ENCODE assay signal across 24 cellular contexts in the genomic region with DNA sequence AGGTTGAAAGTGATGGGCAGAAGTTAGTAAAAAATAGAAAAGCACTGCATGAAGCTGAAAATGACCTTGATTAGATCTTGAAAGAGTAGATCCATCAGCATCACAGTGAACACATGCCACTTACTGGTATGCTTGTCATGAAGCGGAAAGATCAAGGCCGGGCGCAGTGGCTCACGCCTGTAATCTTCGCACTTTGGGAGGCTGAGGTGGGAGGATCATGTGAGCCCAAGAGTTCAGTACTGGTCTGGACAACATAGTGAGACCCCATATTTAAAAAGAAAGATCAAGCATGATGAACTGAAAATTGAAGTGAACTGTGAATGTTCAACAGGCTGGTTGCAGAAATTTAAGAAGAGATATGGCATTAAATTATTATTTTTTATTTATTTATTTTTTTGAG.
"Had no signal": no experiment of that assay in that cellular context is flagged by ENCODE, and none has a peak within 500 bp of the region (broad histone marks: within the 10 kb centered on the region; RNA-seq: fewer than 3 reads in every experiment).

No MANE protein-coding gene starts in this region.

- H3K36me3 ChIP-seq: gastrocnemius medialis, prostate gland, right atrium auricular region, suprapubic skin, upper lobe of left lung had no signal

- DNase-seq: activated CD4-positive, alpha-beta memory T cell treated with anti-CD3 and anti-CD28 coated beads for 36 hours; activated gamma-delta T cell treated with Interleukin-2 at 50 U/mL for 16 hours; activated T-cell treated with anti-CD3 and anti-CD28 coated beads for 4 hours; amygdala; body of pancreas; caudate nucleus; dorsolateral prefrontal cortex; head of caudate nucleus; kidney; small intestine; stimulated activated CD4-positive, alpha-beta T cell treated with anti-CD3 and anti-CD28 coated beads, Interleukin-4, amount 100 ng/mL, for 1 hour; stimulated activated naive CD8-positive, alpha-beta T cell treated with anti-CD3 and anti-CD28 coated beads, Interleukin-15, amount 100 ng/mL, for 72 hours; upper lobe of left lung had no signal

- H3K27me3 Mint-ChIP-seq: activated CD4-positive, alpha-beta memory T cell treated with anti-CD3 and anti-CD28 coated beads for 36 hours; stimulated activated naive CD8-positive, alpha-beta T cell treated with anti-CD3 and anti-CD28 coated beads, Interleukin-15, amount 100 ng/mL, for 72 hours had no signal

- H3K9me3 Mint-ChIP-seq: activated CD4-positive, alpha-beta memory T cell treated with anti-CD3 and anti-CD28 coated beads for 36 hours; mesothelial cell of epicardium; neural crest cell; stimulated activated naive CD8-positive, alpha-beta T cell treated with anti-CD3 and anti-CD28 coated beads, Interleukin-15, amount 100 ng/mL, for 72 hours; T-helper 2 cell treated with Interferon-gamma antibody and Interleukin-4, amounts not matched to agents 5 μg/mL and 100 μg/mL, for 36 hours had no signal

- H3K27me3 ChIP-seq: body of pancreas, dorsolateral prefrontal cortex, gastrocnemius medialis, right atrium auricular region, suprapubic skin, upper lobe of left lung had no signal

- FAIRE-seq: colon, kidney, small intestine, TTC549 had no signal

- H3K4me1 ChIP-seq: suprapubic skin had no signal

- H3K4me3 ChIP-seq: body of pancreas, dorsolateral prefrontal cortex, gastrocnemius medialis, lung, prostate gland, right atrium auricular region, suprapubic skin, upper lobe of left lung had no signal

- H3K27ac Mint-ChIP-seq: activated CD4-positive, alpha-beta memory T cell treated with anti-CD3 and anti-CD28 coated beads for 36 hours; activated T-helper 1 cell treated with anti-CD3 and anti-CD28 coated beads, Interleukin-12 subunit alpha, Interleukin-12 subunit beta, Interleukin-2, Interleukin-4 antibody, amounts not matched to agents 30 ng/mL and 10 ng/mL and 1 ng/mL, durations not matched to agents 14 hours and 24 hours and 36 hours; mesothelial cell of epicardium; stimulated activated naive CD8-positive, alpha-beta T cell treated with anti-CD3 and anti-CD28 coated beads, Interleukin-15, amount 100 ng/mL, for 72 hours; T-helper 2 cell treated with Interferon-gamma antibody and Interleukin-4, amounts not matched to agents 5 μg/mL and 100 μg/mL, for 36 hours had no signal

- H3K4me3 Mint-ChIP-seq: activated CD4-positive, alpha-beta memory T cell treated with anti-CD3 and anti-CD28 coated beads for 36 hours; activated T-helper 1 cell treated with anti-CD3 and anti-CD28 coated beads, Interleukin-12 subunit alpha, Interleukin-12 subunit beta, Interleukin-2, Interleukin-4 antibody, amounts not matched to agents 30 ng/mL and 10 ng/mL and 1 ng/mL, durations not matched to agents 14 hours and 24 hours and 36 hours; mesothelial cell of epicardium; neural crest cell; stimulated activated naive CD8-positive, alpha-beta T cell treated with anti-CD3 and anti-CD28 coated beads, Interleukin-15, amount 100 ng/mL, for 72 hours; T-helper 2 cell treated with Interferon-gamma antibody and Interleukin-4, amounts not matched to agents 5 μg/mL and 100 μg/mL, for 36 hours had no signal

- H3K27ac ChIP-seq: body of pancreas, prostate gland, right atrium auricular region, suprapubic skin, upper lobe of left lung had no signal

- H3K9me3 ChIP-seq: body of pancreas, gastrocnemius medialis, prostate gland, right atrium auricular region, suprapubic skin, upper lobe of left lung had no signal
